In genomic region chr5:138502521-138502920, GRCh38 we compare ENCODE assay signal across 1 cellular context.
TF ChIP-seq lines count a peak whose summit lies in the region.

No MANE protein-coding gene starts in this region.

TF ChIP-seq in GM23338, 12 proteins besides CTCF, POLR2A, EP300 and RAD21 (continued from another document):
- TF ChIP-seq REST (IDR thresholded peaks at IDR 0.05; ENCODE audit: unreplicated experiment): no peak
- TF ChIP-seq ZNF114 (CRISPR knock-in tag; IDR thresholded peaks at IDR 0.05): no peak
- TF ChIP-seq NANOG (IDR thresholded peaks at IDR 0.05; ENCODE audit: borderline replicate concordance): no peak
- TF ChIP-seq JUNB (IDR thresholded peaks at IDR 0.05; ENCODE audit: unreplicated experiment): no peak
- TF ChIP-seq ZNF331 (CRISPR knock-in tag; IDR thresholded peaks at IDR 0.05; ENCODE audit: low read depth): no peak
- TF ChIP-seq ZNF462 (CRISPR knock-in tag; IDR thresholded peaks at IDR 0.05): no peak
- no peak for TF ChIP-seq STAT1 (IDR thresholded peaks at IDR 0.05; ENCODE audit: unreplicated experiment)
- no peak for TF ChIP-seq POLR2AphosphoS5 (IDR thresholded peaks at IDR 0.05; ENCODE audit: low read depth)
- no peak for TF ChIP-seq ETS1 (IDR thresholded peaks at IDR 0.05)
